Comparison of ENCODE assay signal across 8 cellular contexts in genomic region chr18:14190776-14191442, GRCh38. TPM values are rescaled to one million over a fixed set of nuclear protein-coding genes. Genes with fewer than 3 reads are reported as not detected.
DNase-seq lines count a peak whose midpoint lies in the region; ATAC-seq, FAIRE-seq and TF ChIP-seq lines count a peak whose summit lies in the region.
"Not testable (repeated sequence)": the region's sequence is repeated elsewhere in the genome, so short reads cannot be mapped to it uniquely, and the experiment has no call there.

No MANE protein-coding gene starts in this region.

- H3K4me3 ChIP-seq in KMS-11 (IDR thresholded peaks at IDR 0.05; ENCODE audit: insufficient read depth, low read depth, low read length); pancreas: not testable (repeated sequence)

- not testable (repeated sequence) for H3K27me3 Mint-ChIP-seq in activated T-cell treated with anti-CD3 and anti-CD28 coated beads, Interleukin-2, amount 50 U/mL, for 4 hours (ENCODE audit: low read depth)

- not testable (repeated sequence) for H3K36me3 Mint-ChIP-seq in activated T-cell treated with anti-CD3 and anti-CD28 coated beads, Interleukin-2, amount 50 U/mL, for 4 hours (ENCODE audit: insufficient read depth)

- 76 to 80% methylated on average over 3 of the region's 3 CpGs for WGBS in pancreas, 2 donors

- peaks cover 13% of the 10 kb centered on the region for H3K4me1 Mint-ChIP-seq in activated T-cell treated with anti-CD3 and anti-CD28 coated beads, Interleukin-2, amount 50 U/mL, for 4 hours (ENCODE audit: low read depth)

- peaks cover 19% of the 10 kb centered on the region for H3K4me1 ChIP-seq in KMS-11 (ENCODE audit: low read depth, poor library complexity, severe bottlenecking)
- H3K4me1 ChIP-seq in pancreas: not testable (repeated sequence)

- peak; percentile 23 for FAIRE-seq in pancreas (lab: Jason Lieb, UNC)

- not testable (repeated sequence) for H3K9me3 Mint-ChIP-seq in activated T-cell treated with anti-CD3 and anti-CD28 coated beads, Interleukin-2, amount 50 U/mL, for 4 hours

- not testable (repeated sequence) for H3K36me3 ChIP-seq in KMS-11 (ENCODE audit: insufficient read depth); pancreas

- not testable (repeated sequence) for DNase-seq in activated T-cell treated with anti-CD3 and anti-CD28 coated beads, Interleukin-2, amount 50 U/mL, for 4 hours; pancreas

- H3K27me3 ChIP-seq in KMS-11 (ENCODE audit: insufficient read depth, low read depth); pancreas: not testable (repeated sequence)

- intact Hi-C loops in pancreas (cut with DNase I): not testable (repeated sequence)

- peak; percentile 85 for ATAC-seq in GM18498 (IDR thresholded peaks at IDR 0.05; ENCODE audit: unreplicated experiment)
- peak; percentile 83 for ATAC-seq in GM19023 (IDR thresholded peaks at IDR 0.05; ENCODE audit: unreplicated experiment)
- ATAC-seq in GM21447 (IDR thresholded peaks at IDR 0.05; ENCODE audit: unreplicated experiment): peak; percentile 80
- ATAC-seq in HG02852 (IDR thresholded peaks at IDR 0.05; ENCODE audit: unreplicated experiment): peak; percentile 96
- peak; percentile 91 for ATAC-seq in HG03159 (IDR thresholded peaks at IDR 0.05; ENCODE audit: unreplicated experiment)
- peak; percentile 37 to 70 for ATAC-seq in activated T-cell treated with anti-CD3 and anti-CD28 coated beads, Interleukin-2, amount 50 U/mL, for 4 hours
- not testable (repeated sequence) for ATAC-seq in pancreas

- not testable (repeated sequence) for H3K79me2 ChIP-seq in KMS-11 (ENCODE audit: insufficient read depth, low read depth)

- H3K9me3 ChIP-seq in pancreas: not testable (repeated sequence)

- not testable (repeated sequence) for H2AFZ ChIP-seq in KMS-11 (ENCODE audit: low read depth)

- not testable (repeated sequence) for H3K4me3 Mint-ChIP-seq in activated T-cell treated with anti-CD3 and anti-CD28 coated beads, Interleukin-2, amount 50 U/mL, for 4 hours

- H3K9ac ChIP-seq in KMS-11: not testable (repeated sequence)

- not testable (repeated sequence) for TF ChIP-seq CTCF in KMS-11 (conservative IDR thresholded peaks at IDR 0.05; ENCODE audit: low read depth, low read length); pancreas (IDR thresholded peaks at IDR 0.05)

- H3K27ac ChIP-seq in KMS-11: peak overlapping the region; percentile 34; the same call in 1 of the 2 replicates
- not testable (repeated sequence) for H3K27ac ChIP-seq in pancreas

- H4K20me1 ChIP-seq in KMS-11 (ENCODE audit: insufficient read depth): not testable (repeated sequence)

- H3K4me2 ChIP-seq in KMS-11: peak overlapping the region; percentile 31; the same call in 1 of the 2 replicates

RNA-seq across cellular contexts. Expression of gene ZNF519, which starts 58.7 kb away (rescaled TPM):
- total RNA-seq in activated T-cell treated with anti-CD3 and anti-CD28 coated beads, Interleukin-2, amount 50 U/mL, for 4 hours: 1 to 10 TPM; 5.1 to 9.5 (median 6.6) TPM
- 1 to 10 TPM in 5 of 6 donors, under 1 TPM in 1; 0.88 to 2.9 (median 1.8) TPM for total RNA-seq in pancreas
- polyA plus RNA-seq in pancreas: 1 to 10 TPM; 1.1 to 1.2 TPM
